In the genomic region with DNA sequence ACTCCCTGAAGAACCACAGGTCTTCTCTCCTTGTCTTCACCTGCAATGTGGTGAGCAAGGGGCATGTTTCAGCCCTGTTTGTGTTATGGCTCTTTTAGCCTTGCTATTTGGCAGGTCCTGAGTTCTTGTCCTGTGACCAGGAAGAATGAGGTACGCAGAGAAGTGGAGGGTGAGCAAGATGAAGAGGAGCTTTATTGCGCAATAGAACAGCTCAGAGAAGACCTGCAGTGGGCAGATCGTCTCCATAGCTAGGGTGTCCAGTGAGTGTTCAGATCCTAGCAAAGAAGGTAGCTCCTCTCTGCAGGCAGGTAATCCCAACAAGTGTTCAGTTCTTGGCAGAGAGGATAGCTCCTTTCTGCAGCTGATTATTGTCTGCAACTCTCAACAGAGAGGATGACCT, we compare ENCODE assay signal across 25 cellular contexts.
DNase-seq lines count a peak whose midpoint lies in the region; ATAC-seq, FAIRE-seq and TF ChIP-seq lines count a peak whose summit lies in the region.
"Had no signal": no experiment of that assay in that cellular context is flagged by ENCODE, and none has a peak within 500 bp of the region (broad histone marks: within the 10 kb centered on the region; RNA-seq: fewer than 3 reads in every experiment).

No MANE protein-coding gene starts in this region.

- TF ChIP-seq RAD21 in IMR-90 (IDR thresholded peaks at IDR 0.05; ENCODE audit: low read length) (no peak), Ishikawa (IDR thresholded peaks at IDR 0.05; ENCODE audit: low read depth) (no peak), H1 (IDR thresholded peaks at IDR 0.05 in 1 of 2, conservative IDR thresholded peaks at IDR 0.05 in 1 of 2; ENCODE audit: low read depth in 2 of 2, low read length in 2 of 2) (no peak)

- no peak overlapping the region for H3K27ac ChIP-seq in IMR-90 (ENCODE audit: insufficient read depth, low read length)
- H3K27ac ChIP-seq in H1 (ENCODE audit: low read depth, low read length) = no peak overlapping the region
- H3K27ac ChIP-seq: BLaER1 had no signal

- no TSS peak for BruUV-seq in IMR-90 (replicated peaks; lab: Mats Ljungman, UMichigan)

- dilution Hi-C loops in IMR-90 (cut with HindIII; ENCODE audit: low sequenced_read_pairs, unreplicated experiment) = no loop called here

- H3K4me3 ChIP-seq in IMR-90 (ENCODE audit: insufficient read depth, low read depth, low read length) (no peak overlapping the region), H1 (ENCODE audit: extremely low read depth in 1 of 4, insufficient read depth in 2 of 4, low read depth in 3 of 4, low read length in 4 of 4) (no peak overlapping the region)
- H3K4me3 ChIP-seq: BLaER1, GM12878 had no signal

- no peak overlapping the region for H2AFZ ChIP-seq in IMR-90 (replicated peaks; ENCODE audit: low read length, poor library complexity)
- H2AFZ ChIP-seq in H1 (ENCODE audit: low read length) = no peak overlapping the region

- H3K9ac ChIP-seq in IMR-90 (ENCODE audit: low read depth, low read length) (no peak overlapping the region), H1 (replicated peaks in 1 of 4; ENCODE audit: extremely low read depth in 1 of 4, low read depth in 3 of 4, low read length in 3 of 4) (no peak overlapping the region)
- H3K9ac ChIP-seq: BLaER1 had no signal

- H3K56ac ChIP-seq in IMR-90 (ENCODE audit: extremely low read depth, insufficient read depth, low read length) (no peak overlapping the region), H1 (replicated peaks; ENCODE audit: insufficient read length, low read depth, low read length) (no peak overlapping the region)

- H2BK120ac ChIP-seq in IMR-90 (ENCODE audit: low read depth, low read length) = no peak overlapping the region
- H2BK120ac ChIP-seq in H1 (replicated peaks; ENCODE audit: low read depth, low read length) = no peak overlapping the region

- no peaks in the 10 kb centered on the region for H3K4me1 ChIP-seq in IMR-90 (ENCODE audit: control insufficient read depth, insufficient read depth, low read length)
- H3K4me1 ChIP-seq in H1 (replicated peaks in 1 of 4; ENCODE audit: control insufficient read depth in 3 of 4, insufficient read depth in 4 of 4, low read length in 3 of 4) = no peaks in the 10 kb centered on the region
- H3K4me1 ChIP-seq: BE2C, BLaER1 had no signal

- POLR2A ChIA-PET in IMR-90 (lab: Charles Lee; ENCODE audit: unreplicated experiment) (no interaction called here), H1 (lab: Charles Lee; ENCODE audit: partially characterized antibody) (no interaction called here)
- POLR2A ChIA-PET in activated CD4-positive, alpha-beta T cell treated with anti-CD3 and anti-CD28 coated beads for 36 hours (lab: Charles Lee) = no interaction called here

- H2BK5ac ChIP-seq in IMR-90 (ENCODE audit: low read depth, low read length, poor library complexity, severe bottlenecking) (no peak overlapping the region), H1 (ENCODE audit: low read depth, low read length) (no peak overlapping the region)

- H3K18ac ChIP-seq in IMR-90 (ENCODE audit: low read depth, low read length) (no peak overlapping the region), H1 (ENCODE audit: extremely low read depth, low read length) (no peak overlapping the region)

- CTCF ChIA-PET in IMR-90 (lab: Yijun Ruan, JAX) (no interaction called here), H1 (lab: Charles Lee; ENCODE audit: partially characterized antibody) (no interaction called here)
- CTCF ChIA-PET in activated CD4-positive, alpha-beta T cell treated with anti-CD3 and anti-CD28 coated beads for 36 hours (lab: Charles Lee) = no interaction called here

- H2BK20ac ChIP-seq in IMR-90 (ENCODE audit: low read depth, low read length) = no peak overlapping the region
- H2BK20ac ChIP-seq in H1 (ENCODE audit: low read length) = no peak overlapping the region

- H3K79me1 ChIP-seq in IMR-90 (ENCODE audit: low read depth in 1 of 2, low read length in 2 of 2) = no peaks in the 10 kb centered on the region
- no peaks in the 10 kb centered on the region for H3K79me1 ChIP-seq in H1 (ENCODE audit: low read depth, low read length)

- H4K91ac ChIP-seq in IMR-90 (ENCODE audit: insufficient read depth, low read depth, low read length) (no peak overlapping the region), H1 (replicated peaks; ENCODE audit: insufficient read length, low read length) (no peak overlapping the region)

- ATAC-seq in IMR-90 (ENCODE audit: low read depth) = no peak
- ATAC-seq in activated CD4-positive, alpha-beta T cell treated with anti-CD3 and anti-CD28 coated beads for 36 hours = no peak
- ATAC-seq: GM12878 had no signal

- H3K79me2 ChIP-seq in H1 (ENCODE audit: control insufficient read depth in 1 of 2, insufficient read depth in 2 of 2, low read length in 2 of 2) = no peaks in the 10 kb centered on the region

- H3K27ac Mint-ChIP-seq in activated CD4-positive, alpha-beta T cell treated with anti-CD3 and anti-CD28 coated beads for 36 hours = no peak overlapping the region
- H3K27ac Mint-ChIP-seq: CD14-positive monocyte; CD4-positive, alpha-beta memory T cell; CD4-positive, CD25-positive, alpha-beta regulatory T cell had no signal

- no peaks in the 10 kb centered on the region for H3K23me2 ChIP-seq in H1 (ENCODE audit: low read depth, low read length)

- TF ChIP-seq CTCF in IMR-90 (conservative IDR thresholded peaks at IDR 0.05; ENCODE audit: low read depth, low read length) = no peak
- TF ChIP-seq CTCF in H1 (IDR thresholded peaks at IDR 0.05; ENCODE audit: control extremely low read depth in 1 of 3, insufficient read depth in 1 of 3, low read depth in 1 of 3, low read length in 3 of 3) = no peak

- H3K4me3 Mint-ChIP-seq in activated CD4-positive, alpha-beta T cell treated with anti-CD3 and anti-CD28 coated beads for 36 hours = no peak overlapping the region
- H3K4me3 Mint-ChIP-seq: CD14-positive monocyte; CD4-positive, alpha-beta memory T cell; CD4-positive, CD25-positive, alpha-beta regulatory T cell; CD8-positive, alpha-beta memory T cell had no signal

- H3K4me2 ChIP-seq in IMR-90 (ENCODE audit: low read depth, low read length) (no peak overlapping the region), H1 (ENCODE audit: insufficient read depth in 1 of 2, low read depth in 2 of 2, low read length in 2 of 2) (no peak overlapping the region)
- H3K4me2 ChIP-seq: BLaER1 had no signal

- FAIRE-seq in H1 (lab: Jason Lieb, UNC) (no peak), GM12891 (lab: Jason Lieb, UNC) (no peak)
- FAIRE-seq: A204.1, GM12878, GM19239 had no signal

- in situ Hi-C loops in IMR-90 (cut with MboI; ENCODE audit: low sequenced_read_pairs) = no loop called here

- H4K20me1 ChIP-seq in IMR-90 (ENCODE audit: insufficient read depth, low read length) = no peaks in the 10 kb centered on the region
- H4K20me1 ChIP-seq in H1 (replicated peaks in 1 of 2; ENCODE audit: control insufficient read depth in 1 of 2, insufficient read depth in 2 of 2, low read length in 2 of 2) = no peaks in the 10 kb centered on the region
- H4K20me1 ChIP-seq: BLaER1 had no signal

- no peak overlapping the region for H3K4ac ChIP-seq in IMR-90 (ENCODE audit: low read depth, low read length)
- no peak overlapping the region for H3K4ac ChIP-seq in H1 (replicated peaks; ENCODE audit: insufficient read length, low read depth, low read length)

- TF ChIP-seq EP300 in Ishikawa (IDR thresholded peaks at IDR 0.05; ENCODE audit: borderline replicate concordance) (no peak), H1 (IDR thresholded peaks at IDR 0.05; ENCODE audit: borderline replicate concordance in 1 of 2, low read depth in 2 of 2, low read length in 2 of 2) (no peak)

- H3K36me3 Mint-ChIP-seq in activated CD4-positive, alpha-beta T cell treated with anti-CD3 and anti-CD28 coated beads for 36 hours (ENCODE audit: low read depth) = no peaks in the 10 kb centered on the region
- H3K36me3 Mint-ChIP-seq: CD14-positive monocyte; CD4-positive, alpha-beta memory T cell; CD4-positive, CD25-positive, alpha-beta regulatory T cell; CD8-positive, alpha-beta memory T cell had no signal

- H3K23ac ChIP-seq in IMR-90 (ENCODE audit: low read depth, low read length) (no peak overlapping the region), H1 (ENCODE audit: insufficient read length) (no peak overlapping the region)

- no peaks in the 10 kb centered on the region for H3K27me3 Mint-ChIP-seq in activated CD4-positive, alpha-beta T cell treated with anti-CD3 and anti-CD28 coated beads for 36 hours
- H3K27me3 Mint-ChIP-seq: CD4-positive, alpha-beta memory T cell; CD4-positive, CD25-positive, alpha-beta regulatory T cell had no signal

- no peak overlapping the region for H2AK5ac ChIP-seq in IMR-90 (ENCODE audit: low read depth, low read length)
- H2AK5ac ChIP-seq in H1 (ENCODE audit: low read depth, low read length) = no peak overlapping the region

- WGBS in IMR-90 (ENCODE audit: extremely low coverage in 2 of 2, insufficient read length in 1 of 2), 2 experiments = 86% methylated on average over 1 of the region's 3 CpGs; no CpG with 5 or more reads in 1 of the 2 experiments
- 100% methylated on average over 1 of the region's 3 CpGs; no CpG with 5 or more reads in 1 of the 2 experiments for WGBS in H1 (ENCODE audit: extremely low coverage in 1 of 2, insufficient coverage in 1 of 2, insufficient read length in 1 of 2, insufficient replicate concordance in 2 of 2, low coverage in 1 of 2, low lambda C conversion rate in 2 of 2, missing lambda C conversion rate in 1 of 2), 2 experiments

- no peaks in the 10 kb centered on the region for H3K4me1 Mint-ChIP-seq in activated CD4-positive, alpha-beta T cell treated with anti-CD3 and anti-CD28 coated beads for 36 hours
- H3K4me1 Mint-ChIP-seq: CD14-positive monocyte; CD4-positive, alpha-beta memory T cell; CD4-positive, CD25-positive, alpha-beta regulatory T cell; CD8-positive, alpha-beta memory T cell had no signal

- peaks cover 3% of the 10 kb centered on the region for H3K9me3 Mint-ChIP-seq in activated CD4-positive, alpha-beta T cell treated with anti-CD3 and anti-CD28 coated beads for 36 hours (ENCODE audit: low read depth)

- H4K5ac ChIP-seq in IMR-90 (ENCODE audit: low read depth, low read length) (no peak overlapping the region), H1 (ENCODE audit: insufficient read length, low read depth, low read length) (no peak overlapping the region)

- no peak overlapping the region for H2BK15ac ChIP-seq in IMR-90 (ENCODE audit: low read depth, low read length)
- no peak overlapping the region for H2BK15ac ChIP-seq in H1 (ENCODE audit: low read length)

- H3K9me3 ChIP-seq in IMR-90 (ENCODE audit: control insufficient read depth, insufficient read depth, low read length) (peaks cover 19% of the 10 kb centered on the region), H1 (ENCODE audit: insufficient read depth in 2 of 2, low read depth in 1 of 2, low read length in 1 of 2) (peaks cover 7 to 33% of the 10 kb centered on the region in 2 experiments; a peak in 3 of 4 replicates)
- H3K9me3 ChIP-seq: BE2C had no signal

- no peak overlapping the region for H4K8ac ChIP-seq in IMR-90 (ENCODE audit: low read depth in 2 of 2, low read length in 2 of 2)
- no peak overlapping the region for H4K8ac ChIP-seq in H1 (ENCODE audit: extremely low read depth, insufficient read depth, low read length)

- intact Hi-C loops in IMR-90 (cut with micrococcal nuclease) = no loop called here
- intact Hi-C loops in activated CD4-positive, alpha-beta T cell treated with anti-CD3 and anti-CD28 coated beads for 36 hours (cut with DNase I, micrococcal nuclease) = no loop called here

- H3K14ac ChIP-seq in IMR-90 (replicated peaks; ENCODE audit: low read depth, low read length) = no peak overlapping the region
- no peak overlapping the region for H3K14ac ChIP-seq in H1 (ENCODE audit: insufficient read length)

- no peak overlapping the region for H2AK9ac ChIP-seq in IMR-90 (replicated peaks; ENCODE audit: low read depth, low read length, poor library complexity)

- no peaks in the 10 kb centered on the region for H3K9me1 ChIP-seq in IMR-90 (ENCODE audit: insufficient read depth, low read length)

- TF ChIP-seq POLR2A in IMR-90 (IDR thresholded peaks at IDR 0.05; ENCODE audit: low read depth, low read length) = no peak
- no peak for TF ChIP-seq POLR2A in H1 (IDR thresholded peaks at IDR 0.05; ENCODE audit: control extremely low read depth in 1 of 2, low read depth in 2 of 2, low read length in 2 of 2)
- no peak for TF ChIP-seq POLR2A in GM12891 (IDR thresholded peaks at IDR 0.05; ENCODE audit: low read depth, low read length)

- no peak for DNase-seq in IMR-90
- no peak for DNase-seq in H1 (ENCODE audit: low read depth in 1 of 2, low spot score in 2 of 2)
- DNase-seq in GM12891 (ENCODE audit: insufficient read length, low spot score) = no peak
- DNase-seq in activated CD4-positive, alpha-beta T cell treated with anti-CD3 and anti-CD28 coated beads for 36 hours = no peak
- DNase-seq: 8988T; ACHN; BE2C; C1 segment of cervical spinal cord; CD4-positive, alpha-beta memory T cell; CD4-positive, CD25-positive, alpha-beta regulatory T cell; CD8-positive, alpha-beta memory T cell; COR-L47; DMS 273 treated with DMSO at 0.1 percent for 48 hours; DMS153; DMS53; DMS79; DND-41; EL; GDM1 had no signal

- no peak overlapping the region for H2BK12ac ChIP-seq in H1 (ENCODE audit: low read depth, low read length)

- H3K27me3 ChIP-seq in IMR-90 (ENCODE audit: control insufficient read depth, insufficient read depth, low read length) (no peaks in the 10 kb centered on the region), H1 (replicated peaks in 1 of 4; ENCODE audit: control insufficient read depth in 3 of 4, extremely low read depth in 1 of 4, insufficient read depth in 3 of 4, low read length in 3 of 4) (no peaks in the 10 kb centered on the region)
- H3K27me3 ChIP-seq: BE2C had no signal

- H3K36me3 ChIP-seq in IMR-90 (ENCODE audit: control insufficient read depth, insufficient read depth, low read length) (no peaks in the 10 kb centered on the region), H1 (ENCODE audit: control insufficient read depth in 2 of 4, insufficient read depth in 4 of 4, low read length in 3 of 4) (no peaks in the 10 kb centered on the region)
- H3K36me3 ChIP-seq: BE2C, BLaER1 had no signal
